In genomic region chr1:26278835-26279597, GRCh38 we compare ENCODE assay signal across 8 cellular contexts. TPM values are rescaled to one million over a fixed set of nuclear protein-coding genes. Genes with fewer than 3 reads are reported as not detected.
DNase-seq lines count a peak whose midpoint lies in the region; ATAC-seq and TF ChIP-seq lines count a peak whose summit lies in the region.

No MANE protein-coding gene starts in this region.

- H3K27me3 ChIP-seq in ACC112 (ENCODE audit: insufficient read depth, low read length) (no peaks in the 10 kb centered on the region), lung (ENCODE audit: control insufficient read depth, insufficient read depth) (no peaks in the 10 kb centered on the region), thyroid gland (no peaks in the 10 kb centered on the region)

- H3K27me3 Mint-ChIP-seq in central memory CD8-positive, alpha-beta T cell = no peaks in the 10 kb centered on the region

- no peaks in the 10 kb centered on the region for H3K9me3 ChIP-seq in lung (ENCODE audit: control insufficient read depth in 2 of 2, insufficient read depth in 1 of 2, low read length in 1 of 2)
- H3K9me3 ChIP-seq in thyroid gland = no peaks in the 10 kb centered on the region

- ATAC-seq in central memory CD8-positive, alpha-beta T cell (replicated peaks; ENCODE audit: extremely low read depth, poor library complexity, severe bottlenecking) = no peak
- no peak for ATAC-seq in lung (ENCODE audit: insufficient read depth, low FRiP score)
- no peak for ATAC-seq in GM19455 (IDR thresholded peaks at IDR 0.05; ENCODE audit: unreplicated experiment)

- no peak for TF ChIP-seq CTCF in GM20000 (IDR thresholded peaks at IDR 0.05; ENCODE audit: extremely low read depth, missing control alignments)
- TF ChIP-seq CTCF in lung (IDR thresholded peaks at IDR 0.05; ENCODE audit: control extremely low read depth, extremely low read depth) = no peak
- TF ChIP-seq CTCF in thyroid gland (IDR thresholded peaks at IDR 0.05) = no peak

- no peaks in the 10 kb centered on the region for H3K9me3 Mint-ChIP-seq in central memory CD8-positive, alpha-beta T cell

- H3K4me3 Mint-ChIP-seq in central memory CD8-positive, alpha-beta T cell = peak overlapping the region; percentile 86

- TF ChIP-seq POLR2A in thyroid gland (IDR thresholded peaks at IDR 0.05) = no peak

- intact Hi-C loops in thyroid gland (cut with DNase I) = loop anchor here (5.0 kb wide), 1 partner anchor 43 kb away; no protein-coding TSS in a partner anchor

- H3K79me2 ChIP-seq in ACC112 (ENCODE audit: control insufficient read depth, insufficient read depth, low read length, unreplicated experiment) = peaks cover 40% of the 10 kb centered on the region

- peak overlapping the region; percentile 88 for H3K27ac Mint-ChIP-seq in central memory CD8-positive, alpha-beta T cell (ENCODE audit: low read depth)

- H3K36me3 ChIP-seq in ACC112 (ENCODE audit: insufficient read depth, low read length) = peaks cover 10% of the 10 kb centered on the region; the same call in 1 of the 2 replicates
- peaks cover 0 to 17% of the 10 kb centered on the region in 2 donors for H3K36me3 ChIP-seq in lung (ENCODE audit: control insufficient read depth in 2 of 2, insufficient read depth in 2 of 2, low read length in 2 of 2)
- H3K36me3 ChIP-seq in thyroid gland = peaks cover 6 to 7% of the 10 kb centered on the region in 2 donors

- peaks cover 89% of the 10 kb centered on the region for H3K4me1 ChIP-seq in ACC112 (ENCODE audit: control insufficient read depth, insufficient read depth, low read length, unreplicated experiment)
- peaks cover 26 to 40% of the 10 kb centered on the region in 2 donors for H3K4me1 ChIP-seq in lung (ENCODE audit: control insufficient read depth in 2 of 2, insufficient read depth in 2 of 2, low read length in 2 of 2)
- H3K4me1 ChIP-seq in thyroid gland = peaks cover 23 to 60% of the 10 kb centered on the region in 2 donors

- DNase-seq in GM20000 (ENCODE audit: low spot score) = peak; percentile 15
- DNase-seq in SIG-M5 (lab: John Stamatoyannopoulos, UW) = peak; percentile 30
- DNase-seq in central memory CD8-positive, alpha-beta T cell (ENCODE audit: low spot score in 2 of 2) = no peak
- no peak for DNase-seq in lung (ENCODE audit: low spot score)
- no peak for DNase-seq in thyroid gland
- DNase-seq in D341Med (ENCODE audit: low spot score) = no peak

- peaks cover 34% of the 10 kb centered on the region for H3K36me3 Mint-ChIP-seq in central memory CD8-positive, alpha-beta T cell (ENCODE audit: insufficient read depth)

- peak overlapping the region; percentile 90 for H3K4me3 ChIP-seq in ACC112 (ENCODE audit: low read depth, low read length)
- no peak overlapping the region for H3K4me3 ChIP-seq in lung
- peak overlapping the region; percentile 77 to 78 (median 78) for H3K4me3 ChIP-seq in thyroid gland (replicated peaks in 1 of 3)

- WGBS in lung, 2 donors = 24 to 39% methylated on average over 9 of the region's 9 CpGs
- WGBS in thyroid gland, 2 donors = 54 to 58% methylated on average over 9 of the region's 9 CpGs

- H3K27ac ChIP-seq in ACC112 (ENCODE audit: low read depth, low read length) (peak overlapping the region; percentile 89), lung (ENCODE audit: low read depth in 1 of 2, low read length in 1 of 2) (peak overlapping the region; percentile 96 to 97), thyroid gland (peak overlapping the region; percentile 85 to 96 (median 89))

- peaks cover 75% of the 10 kb centered on the region for H3K4me1 Mint-ChIP-seq in central memory CD8-positive, alpha-beta T cell

- H2AFZ ChIP-seq in ACC112 (ENCODE audit: low read length, unreplicated experiment) = no peak overlapping the region

RNA-seq across cellular contexts. Expression of gene SH3BGRL3, which starts 0.9 kb away (rescaled TPM):
- 100 to 1,000 TPM in 1 of 2 donors, 10 to 100 TPM in 1; 17.2 to 317 TPM for total RNA-seq in lung
- polyA plus RNA-seq in lung = 100 to 1,000 TPM; 349 to 437 TPM
- total RNA-seq in thyroid gland = 10 to 100 TPM; 18.8 to 58.2 (median 37.4) TPM

RNA-seq across cellular contexts. Expression of gene UBXN11, which starts 27.4 kb away (rescaled TPM):
- 10 to 100 TPM; 20.1 to 82.1 TPM for total RNA-seq in lung
- polyA plus RNA-seq in lung = 10 to 100 TPM; 43.2 to 66.6 TPM
- total RNA-seq in thyroid gland = 10 to 100 TPM; 23.9 to 35.4 (median 30.2) TPM

RNA-seq across cellular contexts. Expression of gene CD52, which starts 38.7 kb away (rescaled TPM):
- 100 to 1,000 TPM in 1 of 2 donors, 1 to 10 TPM in 1; 6.8 to 238 TPM for total RNA-seq in lung
- 100 to 1,000 TPM; 402 to 600 TPM for polyA plus RNA-seq in lung
- total RNA-seq in thyroid gland = 10 to 100 TPM in 1 of 4 donors, 1 to 10 TPM in 1, not detected in 2; 3.0 to 12.3 TPM

RNA-seq across cellular contexts. Expression of gene CEP85, which starts 45.0 kb away (rescaled TPM):
- total RNA-seq in lung (10 to 100 TPM in 1 of 2 donors, 1 to 10 TPM in 1; 9.1 to 10.8 TPM), thyroid gland (10 to 100 TPM; 16.0 to 27.0 (median 17.0) TPM)
- polyA plus RNA-seq in lung = 1 to 10 TPM; 5.4 to 6.4 TPM

Comparison
In these comparisons a context has a peak if more than half of its experiments do, and no peak if none do; other contexts are left out.
1. DNase-seq: peak in GM20000 (single experiment) and SIG-M5 (single experiment); none in central memory CD8-positive, alpha-beta T cell (0 of 2), lung (single experiment), thyroid gland (0 of 2) and D341Med (single experiment).
2. Peak in every context shown above with its lines, with median percentiles within 50 percentile points of each other: H3K27ac ChIP-seq.